Comparison of ENCODE assay signal across 24 cellular contexts in the genomic region with DNA sequence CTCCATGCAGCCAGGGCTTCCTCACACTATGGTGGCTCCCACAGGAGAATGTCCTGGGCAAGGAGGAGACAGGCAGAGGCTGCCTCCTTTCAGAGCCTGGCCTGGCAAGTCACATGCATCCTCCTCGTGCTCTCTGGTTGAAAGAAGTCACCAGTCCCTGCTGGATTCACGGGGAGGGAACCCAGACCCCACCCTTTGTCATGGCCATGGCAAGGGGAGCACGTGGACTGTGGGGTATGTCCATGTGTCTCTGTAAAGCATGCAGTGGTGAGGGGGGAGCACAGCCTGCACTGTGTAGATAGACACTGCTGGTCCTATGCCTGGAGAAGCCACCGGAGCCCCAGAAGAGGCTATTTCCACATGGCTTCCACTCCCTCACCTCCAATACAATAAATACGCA.
"Had no signal": no experiment of that assay in that cellular context is flagged by ENCODE, and none has a peak within 500 bp of the region (broad histone marks: within the 10 kb centered on the region; RNA-seq: fewer than 3 reads in every experiment).

No MANE protein-coding gene starts in this region.

- H3K4me1 ChIP-seq: heart right ventricle, left ventricle myocardium inferior, right atrium auricular region, stomach, transverse colon, upper lobe of right lung had no signal

- H3K79me2 ChIP-seq: hepatocyte, parathyroid adenoma had no signal

- H3K4me3 ChIP-seq: heart right ventricle, hepatocyte, left ventricle myocardium inferior, lung, right atrium auricular region, smooth muscle cell, stomach, testis, thyroid gland, transverse colon, upper lobe of right lung had no signal

- H3K9me3 ChIP-seq: heart right ventricle, right atrium auricular region, testis, thyroid gland, transverse colon, upper lobe of right lung had no signal

- FAIRE-seq: urothelium cell line had no signal

- H3K27ac Mint-ChIP-seq: mesothelial cell of epicardium; naive B cell; natural killer cell; stimulated activated naive B cell treated with anti-CD40 and anti-IgM and Interleukin-4, amounts not matched to agents 10 μg/mL and 1 μg/mL and 100 μg/mL, for 72 hours had no signal

- ATAC-seq: heart right ventricle; natural killer cell; stimulated activated naive B cell treated with anti-CD40 and anti-IgM and Interleukin-4, amounts not matched to agents 10 μg/mL and 1 μg/mL and 100 μg/mL, for 72 hours; stimulated activated naive CD8-positive, alpha-beta T cell treated with anti-CD3 and anti-CD28 coated beads, Interleukin-15, Interleukin-2, amounts not matched to agents 100 U/mL and 50 U/mL, for 24 hours; upper lobe of right lung had no signal

- H3K36me3 ChIP-seq: heart right ventricle, left ventricle myocardium inferior, right atrium auricular region, stomach, thyroid gland, transverse colon, upper lobe of right lung had no signal

- H3K27ac ChIP-seq: heart right ventricle, hepatocyte, left ventricle myocardium inferior, parathyroid adenoma, right atrium auricular region, stomach, testis, thyroid gland, transverse colon, upper lobe of right lung had no signal

- H3K4me3 Mint-ChIP-seq: mesothelial cell of epicardium; naive B cell; natural killer cell; stimulated activated naive B cell treated with anti-CD40 and anti-IgM and Interleukin-4, amounts not matched to agents 10 μg/mL and 1 μg/mL and 100 μg/mL, for 72 hours had no signal

- H3K27me3 ChIP-seq: hepatocyte, right atrium auricular region, testis, thyroid gland, transverse colon had no signal

- H3K36me3 Mint-ChIP-seq: mesothelial cell of epicardium; naive B cell; natural killer cell; stimulated activated naive B cell treated with anti-CD40 and anti-IgM and Interleukin-4, amounts not matched to agents 10 μg/mL and 1 μg/mL and 100 μg/mL, for 72 hours had no signal

- H3K4me1 Mint-ChIP-seq: naive B cell; stimulated activated naive B cell treated with anti-CD40 and anti-IgM and Interleukin-4, amounts not matched to agents 10 μg/mL and 1 μg/mL and 100 μg/mL, for 72 hours had no signal

- H3K9me3 Mint-ChIP-seq: mesothelial cell of epicardium, natural killer cell had no signal

- H2AFZ ChIP-seq: hepatocyte, parathyroid adenoma had no signal

- DNase-seq: heart right ventricle; islet precursor cell; left ventricle myocardium inferior; mesendoderm; naive B cell; natural killer cell; nucleus accumbens; stimulated activated CD4-positive, alpha-beta T cell treated with anti-CD3 and anti-CD28 coated beads, Interleukin-1b, Interleukin-23, amount 100 ng/mL, for 48 hours; stimulated activated CD4-positive, alpha-beta T cell treated with anti-CD3 and anti-CD28 coated beads, Interleukin-2, amount 100 ng/mL, for 48 hours; stimulated activated CD4-positive, alpha-beta T cell treated with anti-CD3 and anti-CD28 coated beads, Interleukin-4, amount 100 ng/mL, for 4 hours; stimulated activated naive B cell treated with anti-CD40 and anti-IgM and Interleukin-4, amounts not matched to agents 10 μg/mL and 1 μg/mL and 100 μg/mL, for 72 hours; stimulated activated naive CD8-positive, alpha-beta T cell treated with anti-CD3 and anti-CD28 coated beads, Interleukin-15, Interleukin-2, amounts not matched to agents 100 U/mL and 50 U/mL, for 24 hours; stomach; testis; thyroid gland; transverse colon; upper lobe of right lung had no signal

- H3K4me2 ChIP-seq: hepatocyte, smooth muscle cell had no signal

- H3K9ac ChIP-seq: parathyroid adenoma had no signal
